Comparison of ENCODE assay signal across 18 cellular contexts in genomic region chr10:87916515-87916914, GRCh38. TPM values are rescaled to one million over a fixed set of nuclear protein-coding genes. Genes with fewer than 3 reads are reported as not detected.
DNase-seq lines count a peak whose midpoint lies in the region; ATAC-seq and TF ChIP-seq lines count a peak whose summit lies in the region.
"Had no signal": no experiment of that assay in that cellular context is flagged by ENCODE, and none has a peak within 500 bp of the region (broad histone marks: within the 10 kb centered on the region; RNA-seq: fewer than 3 reads in every experiment).

No MANE protein-coding gene starts in this region.

- no peak for TF ChIP-seq CTCF in activated B cell treated with CpG ODN at 0.5 μM for 24 hours (IDR thresholded peaks at IDR 0.05)
- no peak for TF ChIP-seq CTCF in right lobe of liver (IDR thresholded peaks at IDR 0.05)

- peaks cover 54% of the 10 kb centered on the region for H3K4me1 Mint-ChIP-seq in activated B cell treated with CpG ODN at 0.5 μM for 24 hours
- H3K4me1 Mint-ChIP-seq in stimulated activated memory B cell treated with anti-CD40 and anti-IgM and Interleukin-4, amounts not matched to agents 10 μg/mL and 1 μg/mL and 100 μg/mL, for 72 hours = peaks cover 70% of the 10 kb centered on the region

- H3K27me3 ChIP-seq in GM23248 (replicated peaks; ENCODE audit: insufficient read depth) (no peaks in the 10 kb centered on the region), right lobe of liver (no peaks in the 10 kb centered on the region)
- H3K27me3 ChIP-seq: cardiac muscle cell, heart left ventricle, testis had no signal

- H3K36me3 ChIP-seq in GM23248 (ENCODE audit: low read depth) = peaks cover 23% of the 10 kb centered on the region
- no peaks in the 10 kb centered on the region for H3K36me3 ChIP-seq in right lobe of liver
- H3K36me3 ChIP-seq: cardiac muscle cell had no signal

- no peak for TF ChIP-seq POLR2A in right lobe of liver (IDR thresholded peaks at IDR 0.05)

- H3K79me2 ChIP-seq in GM23248 (ENCODE audit: insufficient read depth) = peaks cover 100% of the 10 kb centered on the region

- intact Hi-C loops in activated B cell treated with CpG ODN at 0.5 μM for 24 hours (cut with micrococcal nuclease) = loop anchor here (5.0 kb wide), 1 partner anchor 34 kb away; no protein-coding TSS in a partner anchor
- intact Hi-C loops in right lobe of liver (cut with DNase I) = no loop called here

- peaks cover 26% of the 10 kb centered on the region for H3K4me1 ChIP-seq in GM23248 (ENCODE audit: insufficient read depth)
- H3K4me1 ChIP-seq in right lobe of liver = peaks cover 0 to 27% (median 0%) of the 10 kb centered on the region in 4 donors

- in situ Hi-C loops in GM23248 (cut with MboI) = no loop called here

- H3K27ac ChIP-seq in GM23248 (no peak overlapping the region), right lobe of liver (no peak overlapping the region)
- H3K27ac ChIP-seq: cardiac muscle cell, testis had no signal

- H3K9me3 ChIP-seq in GM23248 (ENCODE audit: low read depth) (peaks cover 4% of the 10 kb centered on the region), right lobe of liver (no peaks in the 10 kb centered on the region)
- H3K9me3 ChIP-seq: testis had no signal

- ATAC-seq in activated B cell treated with CpG ODN at 0.5 μM for 24 hours (ENCODE audit: low read depth) (no peak), right lobe of liver (peak in 3 of 4 donors; percentile 27 to 49 (median 38)), GM18511 (IDR thresholded peaks at IDR 0.05; ENCODE audit: unreplicated experiment) (no peak)
- ATAC-seq in stimulated activated memory B cell treated with anti-CD40 and anti-IgM and Interleukin-4, amounts not matched to agents 10 μg/mL and 1 μg/mL and 100 μg/mL, for 72 hours = no peak
- ATAC-seq: HCT116 had no signal

- H3K9ac ChIP-seq in GM23248 = no peak overlapping the region

- H3K27me3 Mint-ChIP-seq in activated B cell treated with CpG ODN at 0.5 μM for 24 hours = no peaks in the 10 kb centered on the region
- no peaks in the 10 kb centered on the region for H3K27me3 Mint-ChIP-seq in stimulated activated memory B cell treated with anti-CD40 and anti-IgM and Interleukin-4, amounts not matched to agents 10 μg/mL and 1 μg/mL and 100 μg/mL, for 72 hours
- H3K27me3 Mint-ChIP-seq: activated naive CD8-positive, alpha-beta T cell treated with anti-CD3 and anti-CD28 coated beads, Interleukin-2, amount 10 ng/mL, durations not matched to agents 7 days and 5 days had no signal

- POLR2A ChIA-PET in activated B cell treated with CpG ODN at 0.5 μM for 24 hours (lab: Charles Lee) = interaction anchor here (0.5 to 1.1 kb wide), 2 partner anchors 13 to 741 kb away, joined by 3 to 9 read pairs; no protein-coding TSS in a partner anchor

- H3K9me3 Mint-ChIP-seq in activated B cell treated with CpG ODN at 0.5 μM for 24 hours = peaks cover 12% of the 10 kb centered on the region
- H3K9me3 Mint-ChIP-seq in stimulated activated memory B cell treated with anti-CD40 and anti-IgM and Interleukin-4, amounts not matched to agents 10 μg/mL and 1 μg/mL and 100 μg/mL, for 72 hours = peaks cover 20% of the 10 kb centered on the region

- peaks cover 18% of the 10 kb centered on the region; the same call in 1 of the 2 replicates for H3F3A ChIP-seq in GM23248 (ENCODE audit: insufficient read depth)

- peak overlapping the region; percentile 12 for H3K27ac Mint-ChIP-seq in activated B cell treated with CpG ODN at 0.5 μM for 24 hours
- H3K27ac Mint-ChIP-seq in stimulated activated memory B cell treated with anti-CD40 and anti-IgM and Interleukin-4, amounts not matched to agents 10 μg/mL and 1 μg/mL and 100 μg/mL, for 72 hours = peak overlapping the region; percentile 57
- H3K27ac Mint-ChIP-seq: activated naive CD8-positive, alpha-beta T cell treated with anti-CD3 and anti-CD28 coated beads, Interleukin-2, amount 10 ng/mL, durations not matched to agents 7 days and 5 days had no signal

- H3K4me2 ChIP-seq in GM23248 (ENCODE audit: unreplicated experiment) = peak overlapping the region; percentile 10

- H3K9me2 ChIP-seq in GM23248 (ENCODE audit: insufficient read depth) = no peaks in the 10 kb centered on the region

- no peak overlapping the region for H3K4me3 ChIP-seq in GM23248
- H3K4me3 ChIP-seq in right lobe of liver = no peak overlapping the region
- H3K4me3 ChIP-seq: cardiac muscle cell, heart left ventricle, testis had no signal

- peaks cover 60% of the 10 kb centered on the region for H4K20me1 ChIP-seq in GM23248 (ENCODE audit: insufficient read depth)

- peaks cover 65% of the 10 kb centered on the region for H3K36me3 Mint-ChIP-seq in activated B cell treated with CpG ODN at 0.5 μM for 24 hours (ENCODE audit: low read depth)
- peaks cover 78% of the 10 kb centered on the region for H3K36me3 Mint-ChIP-seq in stimulated activated memory B cell treated with anti-CD40 and anti-IgM and Interleukin-4, amounts not matched to agents 10 μg/mL and 1 μg/mL and 100 μg/mL, for 72 hours

- H2AFZ ChIP-seq in GM23248 = no peak overlapping the region

- DNase-seq in GM23248 (peak; percentile 11), activated B cell treated with CpG ODN at 0.5 μM for 24 hours (no peak), right lobe of liver (no peak), DMS53 treated with DMSO at 0.1 percent for 48 hours (lab: John Stamatoyannopoulos, UW; ENCODE audit: unreplicated experiment) (no peak), NCI-H146 treated with DMSO at 0.1 percent for 48 hours (lab: John Stamatoyannopoulos, UW; ENCODE audit: unreplicated experiment) (no peak)
- DNase-seq: activated CD4-positive, alpha-beta T cell treated with anti-CD3 and anti-CD28 coated beads, Interleukin-2, amount 50 U/mL, for 1 hour; activated naive CD8-positive, alpha-beta T cell treated with anti-CD3 and anti-CD28 coated beads, Interleukin-2, amount 10 ng/mL, durations not matched to agents 7 days and 5 days; activated T-cell treated with anti-CD3 and anti-CD28 coated beads for 4 hours; DMS 273 treated with DMSO at 0.1 percent for 48 hours; NCI-H1436 treated with DMSO at 0.1 percent for 48 hours; nucleus accumbens; stimulated activated CD4-positive, alpha-beta T cell treated with anti-CD3 and anti-CD28 coated beads, Interleukin-4, amount 100 ng/mL, for 1 hour; testis had no signal

- CTCF ChIA-PET in activated B cell treated with CpG ODN at 0.5 μM for 24 hours (lab: Charles Lee) = no interaction called here

- WGBS in GM23248 (ENCODE audit: low coverage in 1 of 2, low lambda C conversion rate in 2 of 2, missing lambda C conversion rate in 2 of 2), 2 experiments = 36 to 47% methylated on average over 3 of the region's 3 CpGs
- 50% methylated on average over 3 of the region's 3 CpGs for whole genome bisulfite sequencing in right lobe of liver (ENCODE audit: insufficient coverage, low coverage, low lambda C conversion rate, missing lambda C conversion rate)

- peak overlapping the region; percentile 36 for H3K4me3 Mint-ChIP-seq in activated B cell treated with CpG ODN at 0.5 μM for 24 hours
- no peak overlapping the region for H3K4me3 Mint-ChIP-seq in stimulated activated memory B cell treated with anti-CD40 and anti-IgM and Interleukin-4, amounts not matched to agents 10 μg/mL and 1 μg/mL and 100 μg/mL, for 72 hours
- H3K4me3 Mint-ChIP-seq: activated naive CD8-positive, alpha-beta T cell treated with anti-CD3 and anti-CD28 coated beads, Interleukin-2, amount 10 ng/mL, durations not matched to agents 7 days and 5 days had no signal

RNA-seq across cellular contexts. Expression of gene PTEN, which starts 53.1 kb away (rescaled TPM):
- 79.4 and 93.9 TPM in 2 replicates for total RNA-seq in GM23248 (2014; rRNA removed; shearing (Covaris generic))
- polyA plus RNA-seq in GM23248 (2016; fragmentation: Nextera tagmentation; extraction: Ambion mirVana) = 34.9 and 35.5 TPM in 2 replicates
- total RNA-seq in activated B cell treated with CpG ODN at 0.5 μM for 24 hours = 172 and 227 TPM in 2 replicates
- total RNA-seq in right lobe of liver = 10 to 100 TPM; 37.5 to 73.7 (median 50.4) TPM

RNA-seq across cellular contexts. Expression of gene KLLN, which starts 53.2 kb away (rescaled TPM):
- 1.1 TPM in 1 of 2 replicates, not detected in the other for total RNA-seq in GM23248 (2014; rRNA removed; shearing (Covaris generic))
- polyA plus RNA-seq in GM23248 (2016; fragmentation: Nextera tagmentation; extraction: Ambion mirVana) = 0.39 and 0.56 TPM in 2 replicates
- total RNA-seq in activated B cell treated with CpG ODN at 0.5 μM for 24 hours (2.4 and 2.6 TPM in 2 replicates), right lobe of liver (under 1 TPM in 5 of 6 experiments, not detected in 1; 0.24 to 0.53 (median 0.34) TPM)

Comparison
In these comparisons a context has a peak if more than half of its experiments do, and no peak if none do; other contexts are left out.
1. ATAC-seq: peak in right lobe of liver (3 of 4); none in activated B cell treated with CpG ODN at 0.5 μM for 24 hours (single experiment), stimulated activated memory B cell treated with anti-CD40 and anti-IgM and Interleukin-4, amounts not matched to agents 10 μg/mL and 1 μg/mL and 100 μg/mL, for 72 hours (single experiment) and GM18511 (single experiment).